ENCODE assay signal across 9 cellular contexts in the genomic region with DNA sequence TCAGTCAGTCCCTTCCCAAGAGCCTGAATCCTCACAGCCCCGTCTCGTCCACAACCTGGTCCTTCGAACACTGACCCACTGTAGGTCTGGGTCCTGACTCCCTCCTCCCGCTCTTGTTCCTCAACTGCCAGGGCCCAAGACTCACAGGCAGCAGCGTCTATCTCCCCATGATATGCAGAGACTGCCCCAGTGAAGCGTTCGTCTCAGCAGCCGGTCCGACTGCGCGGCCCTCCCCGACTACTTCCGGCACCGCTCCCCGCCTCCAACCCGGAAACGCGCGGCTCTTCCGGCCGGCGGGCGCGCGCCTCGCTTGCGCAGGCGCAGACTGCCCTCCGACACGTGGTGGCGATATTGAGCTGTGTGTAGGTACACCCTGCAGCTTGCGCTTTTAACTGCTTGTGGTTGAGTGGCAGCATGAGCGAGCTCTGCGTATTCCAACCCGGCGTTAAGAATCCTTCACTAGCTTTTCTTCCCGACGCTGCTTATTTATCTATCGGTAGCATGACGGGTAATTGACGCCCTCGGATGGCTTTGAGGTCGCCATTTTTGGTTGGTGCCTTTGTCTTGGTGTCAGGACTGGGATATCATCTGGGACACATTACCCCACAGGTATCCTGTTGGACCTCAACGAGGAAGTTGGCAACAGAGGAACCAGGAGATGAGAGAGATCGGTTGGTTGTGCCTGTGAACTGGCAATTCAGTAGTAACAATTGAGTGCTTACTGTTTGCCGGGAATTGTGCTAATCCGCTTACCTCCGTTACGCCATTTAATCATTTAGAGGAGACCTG. TPM values are rescaled to one million over a fixed set of nuclear protein-coding genes. Genes with fewer than 3 reads are reported as not detected.
DNase-seq lines count a peak whose midpoint lies in the region; ATAC-seq, FAIRE-seq and TF ChIP-seq lines count a peak whose summit lies in the region.
"Had no signal": no experiment of that assay in that cellular context is flagged by ENCODE, and none has a peak within 500 bp of the region (broad histone marks: within the 10 kb centered on the region; RNA-seq: fewer than 3 reads in every experiment).

A gene with protein sequence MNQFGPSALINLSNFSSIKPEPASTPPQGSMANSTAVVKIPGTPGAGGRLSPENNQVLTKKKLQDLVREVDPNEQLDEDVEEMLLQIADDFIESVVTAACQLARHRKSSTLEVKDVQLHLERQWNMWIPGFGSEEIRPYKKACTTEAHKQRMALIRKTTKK (minus strand): TSS at position 221 of the 789 bp plus-strand sequence. CDS start 20,986 bp downstream, outside the sequence.

- H3K4me2 ChIP-seq in keratinocyte (ENCODE audit: control insufficient read depth, extremely low read depth, insufficient read depth, low read depth, low read length): peak within 1 kb of the TSS; percentile 93

- dilution Hi-C loops in keratinocyte (cut with MboI; ENCODE audit: extremely low pct_ligation_motif_present, low sequenced_read_pairs): no loop called here

- TF ChIP-seq CTCF in AG09319 (IDR thresholded peaks at IDR 0.05; ENCODE audit: low read depth, low read length) (peak; percentile 36), keratinocyte (optimal IDR thresholded peaks at IDR 0.05 in 1 of 3, IDR thresholded peaks at IDR 0.05 in 1 of 3, conservative IDR thresholded peaks at IDR 0.05 in 1 of 3; ENCODE audit: extremely low read depth in 1 of 3, insufficient read depth in 2 of 3, low read length in 3 of 3) (peak; percentile 24 to 77 (median 30))

- no peaks in the 10 kb centered on the region for H3K36me3 ChIP-seq in keratinocyte (ENCODE audit: control insufficient read depth in 2 of 2, extremely low read depth in 1 of 2, insufficient read depth in 2 of 2, low read length in 2 of 2)

- DNase-seq in AG09319 (ENCODE audit: extremely low read depth, low read depth) (peak; percentile 87), NCI-H345 (lab: John Stamatoyannopoulos, UW) (peak; percentile 96), keratinocyte (ENCODE audit: low read depth, low spot score) (peak; percentile 88)
- peak; percentile 72 to 85 (median 84) for DNase-seq in activated CD4-positive, CD25-positive, alpha-beta regulatory T cell (lab: John Stamatoyannopoulos, UW)
- DNase-seq in central memory CD4-positive, alpha-beta T cell: peak; percentile 87
- peak; percentile 87 to 93 for DNase-seq in stimulated activated CD4-positive, alpha-beta T cell treated with anti-CD3 and anti-CD28 coated beads, Interleukin-15, amount 100 ng/mL, for 1 hour (ENCODE audit: low read depth in 1 of 2, low spot score in 1 of 2)

- H4K20me1 ChIP-seq in keratinocyte (ENCODE audit: control insufficient read depth, extremely low read depth, insufficient read depth, low read length): no peaks in the 10 kb centered on the region

- peak; percentile 76 for ATAC-seq in HG03196 (IDR thresholded peaks at IDR 0.05; ENCODE audit: unreplicated experiment)

- no peaks in the 10 kb centered on the region for H3K9me3 ChIP-seq in keratinocyte (ENCODE audit: control insufficient read depth, low read depth, low read length)

- FAIRE-seq in keratinocyte (lab: Jason Lieb, UNC): no peak
- FAIRE-seq: colon had no signal

- in situ Hi-C loops in GM18951 (cut with MboI; ENCODE audit: low sequenced_read_pairs, unreplicated experiment): no loop called here

- peak; percentile 99 for TF ChIP-seq POLR2A in GM18951 (IDR thresholded peaks at IDR 0.05; ENCODE audit: extremely low read depth, insufficient read depth, insufficient read length)

- peak within 1 kb of the TSS; percentile 88 for H2AFZ ChIP-seq in keratinocyte (ENCODE audit: control insufficient read depth, low read length)

- peak within 1 kb of the TSS; percentile 98 for H3K27ac ChIP-seq in keratinocyte (ENCODE audit: control insufficient read depth, insufficient read depth, low read length)

- no peaks in the 10 kb centered on the region for H3K9me1 ChIP-seq in keratinocyte (ENCODE audit: control insufficient read depth, extremely low read depth, insufficient read depth, low read length)

- peak within 1 kb of the TSS; percentile 83 to 86 (median 85) for H3K4me3 ChIP-seq in keratinocyte (ENCODE audit: control insufficient read depth in 2 of 3, extremely low read depth in 1 of 3, insufficient read depth in 2 of 3, low read depth in 1 of 3, low read length in 3 of 3)

- H3K79me2 ChIP-seq in keratinocyte (ENCODE audit: control insufficient read depth, insufficient read depth, low read length): peaks cover 19% of the 10 kb centered on the region

- H3K27me3 ChIP-seq in keratinocyte (ENCODE audit: control insufficient read depth, extremely low read depth, insufficient read depth, low read length): no peaks in the 10 kb centered on the region

- H3K4me1 ChIP-seq in keratinocyte (ENCODE audit: control insufficient read depth, extremely low read depth, insufficient read depth, low read length): peaks cover 24% of the 10 kb centered on the region

- H3K9ac ChIP-seq in keratinocyte (ENCODE audit: control insufficient read depth, extremely low read depth, insufficient read depth, low read length): peak within 1 kb of the TSS; percentile 92

RNA-seq across cellular contexts. Expression of the gene that starts here (rescaled TPM):
- polyA plus RNA-seq in keratinocyte: 44.7 to 56.9 TPM (median 45.2 TPM) in 3 replicates
- polyA plus RNA-seq in keratinocyte (2011; ENCODE audit: low read depth): 59.2 TPM
- polyA plus RNA-seq in keratinocyte (2011; cell fraction: cytosol; rRNA removed): 44.1 and 53.6 TPM in 2 replicates
- polyA plus RNA-seq in keratinocyte (2011; cell fraction: nucleus; rRNA removed): 24.6 and 28.0 TPM in 2 replicates
- 35.3 and 35.8 TPM in 2 replicates for polyA plus RNA-seq in keratinocyte (2012; ENCODE audit: low replicate concordance)
- 6.4 to 22.3 TPM (median 22.0 TPM) in 3 replicates for polyA minus RNA-seq in keratinocyte
- 14.6 TPM for polyA minus RNA-seq in keratinocyte (2011; cell fraction: cytosol; rRNA and poly(A)+ RNA removed)
- polyA minus RNA-seq in keratinocyte (2011; cell fraction: nucleus; rRNA and poly(A)+ RNA removed): 4.5 and 7.1 TPM in 2 replicates

Comparison
In these comparisons a context has a peak if more than half of its experiments do, and no peak if none do; other contexts are left out.
1. Peak in every context shown above with its lines: DNase-seq, ATAC-seq, H3K4me3 ChIP-seq and H3K27ac ChIP-seq.